20 cellular contexts compared by ENCODE assay signal in the genomic region with DNA sequence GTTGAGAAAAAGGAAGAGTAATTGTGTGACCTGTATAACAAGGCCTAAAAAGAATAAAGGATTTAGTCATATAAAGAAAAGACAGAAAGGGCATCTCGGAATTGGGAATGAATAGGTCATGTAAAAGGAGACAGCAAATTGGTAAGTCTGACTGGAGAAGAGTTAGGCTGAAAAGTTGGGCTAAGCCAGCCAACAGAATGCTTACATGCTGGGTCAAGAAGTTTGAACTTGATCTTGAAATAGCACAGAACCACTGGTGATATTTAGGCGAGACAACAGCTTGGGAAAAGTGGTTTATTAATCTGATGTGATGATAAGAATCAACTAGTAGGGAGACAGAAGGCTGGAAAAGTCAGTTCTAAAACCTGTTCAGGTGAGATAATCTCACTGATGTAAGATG. TPM values are rescaled to one million over a fixed set of nuclear protein-coding genes. Genes with fewer than 3 reads are reported as not detected.
DNase-seq lines count a peak whose midpoint lies in the region; ATAC-seq and TF ChIP-seq lines count a peak whose summit lies in the region.
"Had no signal": no experiment of that assay in that cellular context is flagged by ENCODE, and none has a peak within 500 bp of the region (broad histone marks: within the 10 kb centered on the region; RNA-seq: fewer than 3 reads in every experiment).

No MANE protein-coding gene starts in this region.

- H3K4me3 ChIP-seq in fibroblast of the aortic adventitia (ENCODE audit: low read depth, low read length): no peak overlapping the region
- H3K4me3 ChIP-seq: GM12878, K562, SJSA1 had no signal

- POLR2A ChIA-PET in WTC11 (lab: Charles Lee): no interaction called here

- TF ChIP-seq CTCF in WTC11 (IDR thresholded peaks at IDR 0.05): no peak
- TF ChIP-seq CTCF in fibroblast of the aortic adventitia (IDR thresholded peaks at IDR 0.05; ENCODE audit: insufficient read depth, low read length): no peak
- no peak for TF ChIP-seq CTCF in type B pancreatic cell (conservative IDR thresholded peaks at IDR 0.05)

- CTCF ChIA-PET in WTC11 (lab: Charles Lee): interaction anchor here (1.5 kb wide), 1 partner anchor 52 kb away, joined by 4 read pairs; no protein-coding TSS in a partner anchor

- H3K36me3 Mint-ChIP-seq in WTC11: peaks cover 13% of the 10 kb centered on the region
- H3K36me3 Mint-ChIP-seq in stimulated activated effector memory CD8-positive, alpha-beta T cell treated with anti-CD3 and anti-CD28 coated beads, Interleukin-12 subunit alpha, Interleukin-12 subunit beta, amount 100 ng/mL, for 72 hours: peaks cover 21% of the 10 kb centered on the region
- H3K36me3 Mint-ChIP-seq in type B pancreatic cell: peaks cover 25% of the 10 kb centered on the region

- peaks cover 3% of the 10 kb centered on the region; the same call in 1 of the 2 replicates for H3K9me3 Mint-ChIP-seq in WTC11
- no peaks in the 10 kb centered on the region for H3K9me3 Mint-ChIP-seq in stimulated activated effector memory CD8-positive, alpha-beta T cell treated with anti-CD3 and anti-CD28 coated beads, Interleukin-12 subunit alpha, Interleukin-12 subunit beta, amount 100 ng/mL, for 72 hours
- no peaks in the 10 kb centered on the region for H3K9me3 Mint-ChIP-seq in type B pancreatic cell
- H3K9me3 Mint-ChIP-seq: CD4-positive, alpha-beta T cell had no signal

- DNase-seq in EH (ENCODE audit: low read depth): peak; percentile 21
- no peak for DNase-seq in WTC11 (ENCODE audit: low spot score)
- peak; percentile 11 for DNase-seq in fibroblast of the aortic adventitia (ENCODE audit: low read depth)
- no peak for DNase-seq in stimulated activated effector memory CD8-positive, alpha-beta T cell treated with anti-CD3 and anti-CD28 coated beads, Interleukin-12 subunit alpha, Interleukin-12 subunit beta, amount 100 ng/mL, for 72 hours (ENCODE audit: low spot score in 2 of 2)
- DNase-seq in SIG-M5 (lab: John Stamatoyannopoulos, UW): no peak
- DNase-seq in CD1c-positive myeloid dendritic cell (ENCODE audit: extremely low spot score): no peak
- no peak for DNase-seq in type B pancreatic cell (ENCODE audit: extremely low spot score, unreplicated experiment)
- DNase-seq: ACHN; AML-193; CD4-positive, alpha-beta T cell; DND-41; GDM1; NCI-H1436; NCI-H2029; NCI-H2171; NCI-H748 treated with DMSO at 0.1 percent for 48 hours had no signal

- H3K27ac Mint-ChIP-seq in WTC11 (peak overlapping the region; percentile 75), type B pancreatic cell (no peak overlapping the region)
- H3K27ac Mint-ChIP-seq in stimulated activated effector memory CD8-positive, alpha-beta T cell treated with anti-CD3 and anti-CD28 coated beads, Interleukin-12 subunit alpha, Interleukin-12 subunit beta, amount 100 ng/mL, for 72 hours: peak overlapping the region; percentile 55
- H3K27ac Mint-ChIP-seq: CD4-positive, alpha-beta T cell had no signal

- peaks cover 26% of the 10 kb centered on the region for H3K4me1 Mint-ChIP-seq in WTC11
- peaks cover 36% of the 10 kb centered on the region for H3K4me1 Mint-ChIP-seq in stimulated activated effector memory CD8-positive, alpha-beta T cell treated with anti-CD3 and anti-CD28 coated beads, Interleukin-12 subunit alpha, Interleukin-12 subunit beta, amount 100 ng/mL, for 72 hours
- H3K4me1 Mint-ChIP-seq in type B pancreatic cell (ENCODE audit: unreplicated experiment): peaks cover 36% of the 10 kb centered on the region

- ATAC-seq in WTC11: no peak
- ATAC-seq in stimulated activated effector memory CD8-positive, alpha-beta T cell treated with anti-CD3 and anti-CD28 coated beads, Interleukin-12 subunit alpha, Interleukin-12 subunit beta, amount 100 ng/mL, for 72 hours: no peak
- ATAC-seq: GM12878, HCT116, K562 had no signal

- H3K4me3 Mint-ChIP-seq in WTC11 (no peak overlapping the region), type B pancreatic cell (no peak overlapping the region)
- H3K4me3 Mint-ChIP-seq in stimulated activated effector memory CD8-positive, alpha-beta T cell treated with anti-CD3 and anti-CD28 coated beads, Interleukin-12 subunit alpha, Interleukin-12 subunit beta, amount 100 ng/mL, for 72 hours: no peak overlapping the region
- H3K4me3 Mint-ChIP-seq: CD4-positive, alpha-beta T cell had no signal

- H3K27me3 Mint-ChIP-seq in WTC11 (ENCODE audit: low read depth) (no peaks in the 10 kb centered on the region), type B pancreatic cell (no peaks in the 10 kb centered on the region)
- H3K27me3 Mint-ChIP-seq: CD4-positive, alpha-beta T cell had no signal

TF ChIP-seq in WTC11, 78 proteins besides CTCF, POLR2A, EP300 and RAD21 (continues in another document):
- TF ChIP-seq, protein P1, sequence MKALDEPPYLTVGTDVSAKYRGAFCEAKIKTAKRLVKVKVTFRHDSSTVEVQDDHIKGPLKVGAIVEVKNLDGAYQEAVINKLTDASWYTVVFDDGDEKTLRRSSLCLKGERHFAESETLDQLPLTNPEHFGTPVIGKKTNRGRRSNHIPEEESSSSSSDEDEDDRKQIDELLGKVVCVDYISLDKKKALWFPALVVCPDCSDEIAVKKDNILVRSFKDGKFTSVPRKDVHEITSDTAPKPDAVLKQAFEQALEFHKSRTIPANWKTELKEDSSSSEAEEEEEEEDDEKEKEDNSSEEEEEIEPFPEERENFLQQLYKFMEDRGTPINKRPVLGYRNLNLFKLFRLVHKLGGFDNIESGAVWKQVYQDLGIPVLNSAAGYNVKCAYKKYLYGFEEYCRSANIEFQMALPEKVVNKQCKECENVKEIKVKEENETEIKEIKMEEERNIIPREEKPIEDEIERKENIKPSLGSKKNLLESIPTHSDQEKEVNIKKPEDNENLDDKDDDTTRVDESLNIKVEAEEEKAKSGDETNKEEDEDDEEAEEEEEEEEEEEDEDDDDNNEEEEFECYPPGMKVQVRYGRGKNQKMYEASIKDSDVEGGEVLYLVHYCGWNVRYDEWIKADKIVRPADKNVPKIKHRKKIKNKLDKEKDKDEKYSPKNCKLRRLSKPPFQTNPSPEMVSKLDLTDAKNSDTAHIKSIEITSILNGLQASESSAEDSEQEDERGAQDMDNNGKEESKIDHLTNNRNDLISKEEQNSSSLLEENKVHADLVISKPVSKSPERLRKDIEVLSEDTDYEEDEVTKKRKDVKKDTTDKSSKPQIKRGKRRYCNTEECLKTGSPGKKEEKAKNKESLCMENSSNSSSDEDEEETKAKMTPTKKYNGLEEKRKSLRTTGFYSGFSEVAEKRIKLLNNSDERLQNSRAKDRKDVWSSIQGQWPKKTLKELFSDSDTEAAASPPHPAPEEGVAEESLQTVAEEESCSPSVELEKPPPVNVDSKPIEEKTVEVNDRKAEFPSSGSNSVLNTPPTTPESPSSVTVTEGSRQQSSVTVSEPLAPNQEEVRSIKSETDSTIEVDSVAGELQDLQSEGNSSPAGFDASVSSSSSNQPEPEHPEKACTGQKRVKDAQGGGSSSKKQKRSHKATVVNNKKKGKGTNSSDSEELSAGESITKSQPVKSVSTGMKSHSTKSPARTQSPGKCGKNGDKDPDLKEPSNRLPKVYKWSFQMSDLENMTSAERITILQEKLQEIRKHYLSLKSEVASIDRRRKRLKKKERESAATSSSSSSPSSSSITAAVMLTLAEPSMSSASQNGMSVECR (CRISPR knock-in tag; IDR thresholded peaks at IDR 0.05; ENCODE audit: borderline replicate concordance): no peak
- no peak for TF ChIP-seq FOXK1 (CRISPR knock-in tag; IDR thresholded peaks at IDR 0.05)
- TF ChIP-seq ZNF219 (CRISPR knock-in tag; IDR thresholded peaks at IDR 0.05; ENCODE audit: borderline replicate concordance): no peak
- TF ChIP-seq, protein P2, sequence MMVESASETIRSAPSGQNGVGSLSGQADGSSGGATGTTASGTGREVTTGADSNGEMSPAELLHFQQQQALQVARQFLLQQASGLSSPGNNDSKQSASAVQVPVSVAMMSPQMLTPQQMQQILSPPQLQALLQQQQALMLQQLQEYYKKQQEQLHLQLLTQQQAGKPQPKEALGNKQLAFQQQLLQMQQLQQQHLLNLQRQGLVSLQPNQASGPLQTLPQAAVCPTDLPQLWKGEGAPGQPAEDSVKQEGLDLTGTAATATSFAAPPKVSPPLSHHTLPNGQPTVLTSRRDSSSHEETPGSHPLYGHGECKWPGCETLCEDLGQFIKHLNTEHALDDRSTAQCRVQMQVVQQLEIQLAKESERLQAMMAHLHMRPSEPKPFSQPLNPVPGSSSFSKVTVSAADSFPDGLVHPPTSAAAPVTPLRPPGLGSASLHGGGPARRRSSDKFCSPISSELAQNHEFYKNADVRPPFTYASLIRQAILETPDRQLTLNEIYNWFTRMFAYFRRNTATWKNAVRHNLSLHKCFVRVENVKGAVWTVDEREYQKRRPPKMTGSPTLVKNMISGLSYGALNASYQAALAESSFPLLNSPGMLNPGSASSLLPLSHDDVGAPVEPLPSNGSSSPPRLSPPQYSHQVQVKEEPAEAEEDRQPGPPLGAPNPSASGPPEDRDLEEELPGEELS (CRISPR knock-in tag; IDR thresholded peaks at IDR 0.05): no peak
- no peak for TF ChIP-seq NR3C1 (CRISPR knock-in tag; conservative IDR thresholded peaks at IDR 0.05; ENCODE audit: low read depth)
- no peak for TF ChIP-seq ZNF263 (CRISPR knock-in tag; IDR thresholded peaks at IDR 0.05; ENCODE audit: low read depth)
- TF ChIP-seq, protein P3, sequence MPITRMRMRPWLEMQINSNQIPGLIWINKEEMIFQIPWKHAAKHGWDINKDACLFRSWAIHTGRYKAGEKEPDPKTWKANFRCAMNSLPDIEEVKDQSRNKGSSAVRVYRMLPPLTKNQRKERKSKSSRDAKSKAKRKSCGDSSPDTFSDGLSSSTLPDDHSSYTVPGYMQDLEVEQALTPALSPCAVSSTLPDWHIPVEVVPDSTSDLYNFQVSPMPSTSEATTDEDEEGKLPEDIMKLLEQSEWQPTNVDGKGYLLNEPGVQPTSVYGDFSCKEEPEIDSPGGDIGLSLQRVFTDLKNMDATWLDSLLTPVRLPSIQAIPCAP (CRISPR knock-in tag; IDR thresholded peaks at IDR 0.05): no peak
- TF ChIP-seq ESRRA (CRISPR knock-in tag; IDR thresholded peaks at IDR 0.05; ENCODE audit: borderline replicate concordance): no peak
- no peak for TF ChIP-seq ETV6 (CRISPR knock-in tag; IDR thresholded peaks at IDR 0.05)

RNA-seq across cellular contexts. Expression of a gene that starts 4.8 kb away (rescaled TPM):
- total RNA-seq in WTC11 (2021) (44.0 to 50.5 TPM (median 45.2 TPM) in 3 replicates), fibroblast of the aortic adventitia (ENCODE audit: low replicate concordance) (20.4 and 44.7 TPM in 2 replicates), type B pancreatic cell (ENCODE audit: low replicate concordance) (35.4 and 35.9 TPM in 2 replicates)

RNA-seq across cellular contexts. Expression of a gene that starts 23.9 kb away (rescaled TPM):
- total RNA-seq in WTC11 (2021) (46.0 to 55.7 TPM (median 47.5 TPM) in 3 replicates), fibroblast of the aortic adventitia (ENCODE audit: low replicate concordance) (4.5 and 46.5 TPM in 2 replicates), type B pancreatic cell (ENCODE audit: low replicate concordance) (14.6 and 40.6 TPM in 2 replicates)

Comparison
In these comparisons a context has a peak if more than half of its experiments do, and no peak if none do; other contexts are left out.
1. DNase-seq: peak in EH (single experiment) and fibroblast of the aortic adventitia (single experiment); none in WTC11 (single experiment), stimulated activated effector memory CD8-positive, alpha-beta T cell treated with anti-CD3 and anti-CD28 coated beads, Interleukin-12 subunit alpha, Interleukin-12 subunit beta, amount 100 ng/mL, for 72 hours (0 of 2), SIG-M5 (single experiment), CD1c-positive myeloid dendritic cell (single experiment) and type B pancreatic cell (single experiment).